1 cellular context compared by ENCODE assay signal in the genomic region with DNA sequence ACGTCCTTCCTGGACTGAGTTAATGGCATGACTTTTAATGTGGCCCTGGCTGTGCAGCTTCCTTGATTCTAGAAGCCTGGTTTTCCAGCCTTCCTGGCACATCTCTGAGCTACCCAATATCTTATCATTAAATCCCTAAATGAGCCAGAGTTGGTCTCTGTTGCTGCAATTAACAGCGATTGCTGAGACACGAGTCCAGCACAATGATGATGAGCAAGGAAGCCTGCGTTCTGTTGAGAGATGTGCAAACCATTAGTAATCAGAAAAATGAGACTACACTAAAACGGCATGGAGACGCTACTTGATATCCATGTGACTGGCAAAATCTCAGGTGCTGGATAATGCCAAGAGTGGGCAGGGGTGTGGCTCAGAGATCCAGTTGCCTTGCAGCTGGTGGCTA.
TF ChIP-seq lines count a peak whose summit lies in the region.

No MANE protein-coding gene starts in this region.

TF ChIP-seq in GM12878, 131 proteins besides CTCF, POLR2A, EP300 and RAD21:
- TF ChIP-seq, protein P1, sequence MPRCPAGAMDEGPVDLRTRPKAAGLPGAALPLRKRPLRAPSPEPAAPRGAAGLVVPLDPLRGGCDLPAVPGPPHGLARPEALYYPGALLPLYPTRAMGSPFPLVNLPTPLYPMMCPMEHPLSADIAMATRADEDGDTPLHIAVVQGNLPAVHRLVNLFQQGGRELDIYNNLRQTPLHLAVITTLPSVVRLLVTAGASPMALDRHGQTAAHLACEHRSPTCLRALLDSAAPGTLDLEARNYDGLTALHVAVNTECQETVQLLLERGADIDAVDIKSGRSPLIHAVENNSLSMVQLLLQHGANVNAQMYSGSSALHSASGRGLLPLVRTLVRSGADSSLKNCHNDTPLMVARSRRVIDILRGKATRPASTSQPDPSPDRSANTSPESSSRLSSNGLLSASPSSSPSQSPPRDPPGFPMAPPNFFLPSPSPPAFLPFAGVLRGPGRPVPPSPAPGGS (IDR thresholded peaks at IDR 0.05; ENCODE audit: borderline replicate concordance, insufficient read depth, low read depth, low read length, poor library complexity, severe bottlenecking), result peak; percentile 96
- TF ChIP-seq, protein P2, sequence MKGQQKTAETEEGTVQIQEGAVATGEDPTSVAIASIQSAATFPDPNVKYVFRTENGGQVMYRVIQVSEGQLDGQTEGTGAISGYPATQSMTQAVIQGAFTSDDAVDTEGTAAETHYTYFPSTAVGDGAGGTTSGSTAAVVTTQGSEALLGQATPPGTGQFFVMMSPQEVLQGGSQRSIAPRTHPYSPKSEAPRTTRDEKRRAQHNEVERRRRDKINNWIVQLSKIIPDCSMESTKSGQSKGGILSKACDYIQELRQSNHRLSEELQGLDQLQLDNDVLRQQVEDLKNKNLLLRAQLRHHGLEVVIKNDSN (IDR thresholded peaks at IDR 0.05; ENCODE audit: borderline replicate concordance, extremely low read length, insufficient read depth, low read depth, low read length), result no peak
- TF ChIP-seq, protein P3, sequence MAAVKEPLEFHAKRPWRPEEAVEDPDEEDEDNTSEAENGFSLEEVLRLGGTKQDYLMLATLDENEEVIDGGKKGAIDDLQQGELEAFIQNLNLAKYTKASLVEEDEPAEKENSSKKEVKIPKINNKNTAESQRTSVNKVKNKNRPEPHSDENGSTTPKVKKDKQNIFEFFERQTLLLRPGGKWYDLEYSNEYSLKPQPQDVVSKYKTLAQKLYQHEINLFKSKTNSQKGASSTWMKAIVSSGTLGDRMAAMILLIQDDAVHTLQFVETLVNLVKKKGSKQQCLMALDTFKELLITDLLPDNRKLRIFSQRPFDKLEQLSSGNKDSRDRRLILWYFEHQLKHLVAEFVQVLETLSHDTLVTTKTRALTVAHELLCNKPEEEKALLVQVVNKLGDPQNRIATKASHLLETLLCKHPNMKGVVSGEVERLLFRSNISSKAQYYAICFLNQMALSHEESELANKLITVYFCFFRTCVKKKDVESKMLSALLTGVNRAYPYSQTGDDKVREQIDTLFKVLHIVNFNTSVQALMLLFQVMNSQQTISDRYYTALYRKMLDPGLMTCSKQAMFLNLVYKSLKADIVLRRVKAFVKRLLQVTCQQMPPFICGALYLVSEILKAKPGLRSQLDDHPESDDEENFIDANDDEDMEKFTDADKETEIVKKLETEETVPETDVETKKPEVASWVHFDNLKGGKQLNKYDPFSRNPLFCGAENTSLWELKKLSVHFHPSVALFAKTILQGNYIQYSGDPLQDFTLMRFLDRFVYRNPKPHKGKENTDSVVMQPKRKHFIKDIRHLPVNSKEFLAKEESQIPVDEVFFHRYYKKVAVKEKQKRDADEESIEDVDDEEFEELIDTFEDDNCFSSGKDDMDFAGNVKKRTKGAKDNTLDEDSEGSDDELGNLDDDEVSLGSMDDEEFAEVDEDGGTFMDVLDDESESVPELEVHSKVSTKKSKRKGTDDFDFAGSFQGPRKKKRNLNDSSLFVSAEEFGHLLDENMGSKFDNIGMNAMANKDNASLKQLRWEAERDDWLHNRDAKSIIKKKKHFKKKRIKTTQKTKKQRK (IDR thresholded peaks at IDR 0.05; ENCODE audit: low read depth, low read length), result no peak
- TF ChIP-seq YBX1 (IDR thresholded peaks at IDR 0.05), result no peak
- TF ChIP-seq WRNIP1 (IDR thresholded peaks at IDR 0.05; ENCODE audit: borderline replicate concordance, low read depth, low read length), result no peak
- TF ChIP-seq SUPT20H (IDR thresholded peaks at IDR 0.05; ENCODE audit: borderline replicate concordance, control insufficient read depth, low read depth, low read length), result no peak
- TF ChIP-seq, protein P4, sequence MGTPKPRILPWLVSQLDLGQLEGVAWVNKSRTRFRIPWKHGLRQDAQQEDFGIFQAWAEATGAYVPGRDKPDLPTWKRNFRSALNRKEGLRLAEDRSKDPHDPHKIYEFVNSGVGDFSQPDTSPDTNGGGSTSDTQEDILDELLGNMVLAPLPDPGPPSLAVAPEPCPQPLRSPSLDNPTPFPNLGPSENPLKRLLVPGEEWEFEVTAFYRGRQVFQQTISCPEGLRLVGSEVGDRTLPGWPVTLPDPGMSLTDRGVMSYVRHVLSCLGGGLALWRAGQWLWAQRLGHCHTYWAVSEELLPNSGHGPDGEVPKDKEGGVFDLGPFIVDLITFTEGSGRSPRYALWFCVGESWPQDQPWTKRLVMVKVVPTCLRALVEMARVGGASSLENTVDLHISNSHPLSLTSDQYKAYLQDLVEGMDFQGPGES (IDR thresholded peaks at IDR 0.05), result no peak
- TF ChIP-seq, protein P5, sequence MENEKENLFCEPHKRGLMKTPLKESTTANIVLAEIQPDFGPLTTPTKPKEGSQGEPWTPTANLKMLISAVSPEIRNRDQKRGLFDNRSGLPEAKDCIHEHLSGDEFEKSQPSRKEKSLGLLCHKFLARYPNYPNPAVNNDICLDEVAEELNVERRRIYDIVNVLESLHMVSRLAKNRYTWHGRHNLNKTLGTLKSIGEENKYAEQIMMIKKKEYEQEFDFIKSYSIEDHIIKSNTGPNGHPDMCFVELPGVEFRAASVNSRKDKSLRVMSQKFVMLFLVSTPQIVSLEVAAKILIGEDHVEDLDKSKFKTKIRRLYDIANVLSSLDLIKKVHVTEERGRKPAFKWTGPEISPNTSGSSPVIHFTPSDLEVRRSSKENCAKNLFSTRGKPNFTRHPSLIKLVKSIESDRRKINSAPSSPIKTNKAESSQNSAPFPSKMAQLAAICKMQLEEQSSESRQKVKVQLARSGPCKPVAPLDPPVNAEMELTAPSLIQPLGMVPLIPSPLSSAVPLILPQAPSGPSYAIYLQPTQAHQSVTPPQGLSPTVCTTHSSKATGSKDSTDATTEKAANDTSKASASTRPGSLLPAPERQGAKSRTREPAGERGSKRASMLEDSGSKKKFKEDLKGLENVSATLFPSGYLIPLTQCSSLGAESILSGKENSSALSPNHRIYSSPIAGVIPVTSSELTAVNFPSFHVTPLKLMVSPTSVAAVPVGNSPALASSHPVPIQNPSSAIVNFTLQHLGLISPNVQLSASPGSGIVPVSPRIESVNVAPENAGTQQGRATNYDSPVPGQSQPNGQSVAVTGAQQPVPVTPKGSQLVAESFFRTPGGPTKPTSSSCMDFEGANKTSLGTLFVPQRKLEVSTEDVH (IDR thresholded peaks at IDR 0.05; ENCODE audit: low read depth, partially characterized antibody), result no peak
TF ChIP-seq in GM12878: peak in this region for 1.
